36 cellular contexts compared by ENCODE assay signal in genomic region chr6:150969901-150970300, GRCh38.
"Had no signal": no experiment of that assay in that cellular context is flagged by ENCODE, and none has a peak within 500 bp of the region (broad histone marks: within the 10 kb centered on the region; RNA-seq: fewer than 3 reads in every experiment).

No MANE protein-coding gene starts in this region.

- ATAC-seq: activated CD4-positive, CD25-positive, alpha-beta regulatory T cell treated with anti-CD3 and anti-CD28 coated beads, Interleukin-2, amount 50 U/mL, for 24 hours; activated CD8-positive, alpha-beta memory T cell treated with anti-CD3 and anti-CD28 coated beads, Interleukin-2, amount 10 ng/mL, durations not matched to agents 7 days and 5 days; activated CD8-positive, alpha-beta T cell treated with anti-CD3 and anti-CD28 coated beads, Interleukin-2, amount 10 ng/mL, durations not matched to agents 7 days and 5 days; activated naive CD8-positive, alpha-beta T cell treated with anti-CD3 and anti-CD28 coated beads, Interleukin-2, amount 50 U/mL, for 24 hours; body of pancreas; effector memory CD8-positive, alpha-beta T cell; gastroesophageal sphincter; heart right ventricle; T-helper 17 cell had no signal

- H3K36me3 ChIP-seq: adrenal gland had no signal

- H3K79me2 ChIP-seq: hepatocyte had no signal

- H3K4me1 ChIP-seq: adrenal gland, body of pancreas, gastroesophageal sphincter, heart right ventricle had no signal

- H3K27ac Mint-ChIP-seq: activated B cell treated with CpG ODN at 0.5 μM for 24 hours; activated CD8-positive, alpha-beta memory T cell treated with anti-CD3 and anti-CD28 coated beads, Interleukin-2, amount 10 ng/mL, durations not matched to agents 7 days and 5 days; activated CD8-positive, alpha-beta T cell treated with anti-CD3 and anti-CD28 coated beads, Interleukin-2, amount 10 ng/mL, durations not matched to agents 7 days and 5 days; activated naive CD4-positive, alpha-beta T cell treated with anti-CD3 and anti-CD28 coated beads for 36 hours; activated naive CD4-positive, alpha-beta T cell treated with anti-CD3 and anti-CD28 coated beads, Interleukin-2, amount 50 U/mL, for 24 hours; activated naive CD8-positive, alpha-beta T cell treated with anti-CD3 and anti-CD28 coated beads for 36 hours; activated naive CD8-positive, alpha-beta T cell treated with anti-CD3 and anti-CD28 coated beads, Interleukin-2, amount 50 U/mL, for 24 hours; activated T-helper 1 cell treated with anti-CD3 and anti-CD28 coated beads, Interleukin-12 subunit alpha, Interleukin-12 subunit beta, Interleukin-2, Interleukin-4 antibody, amounts not matched to agents 30 ng/mL and 10 ng/mL and 1 ng/mL, durations not matched to agents 14 hours and 24 hours and 36 hours; activated T-helper 2 cell treated with anti-CD3 and anti-CD28 coated beads, Interferon-gamma antibody, Interleukin-2, Interleukin-4, amounts not matched to agents 10 μg/mL and 5 μg/mL and 100 μg/mL, durations not matched to agents 14 hours and 24 hours and 36 hours; effector memory CD8-positive, alpha-beta T cell; T-helper 17 cell; T-helper 2 cell treated with Interferon-gamma antibody and Interleukin-4, amounts not matched to agents 5 μg/mL and 100 μg/mL, for 36 hours had no signal

- H3K27ac ChIP-seq: adrenal gland, body of pancreas, gastroesophageal sphincter, heart right ventricle, hepatocyte had no signal

- H3K4me3 Mint-ChIP-seq: activated B cell treated with CpG ODN at 0.5 μM for 24 hours; activated CD8-positive, alpha-beta memory T cell treated with anti-CD3 and anti-CD28 coated beads, Interleukin-2, amount 10 ng/mL, durations not matched to agents 7 days and 5 days; activated CD8-positive, alpha-beta T cell treated with anti-CD3 and anti-CD28 coated beads, Interleukin-2, amount 10 ng/mL, durations not matched to agents 7 days and 5 days; activated naive CD4-positive, alpha-beta T cell treated with anti-CD3 and anti-CD28 coated beads for 36 hours; activated naive CD4-positive, alpha-beta T cell treated with anti-CD3 and anti-CD28 coated beads, Interleukin-2, amount 50 U/mL, for 24 hours; activated naive CD8-positive, alpha-beta T cell treated with anti-CD3 and anti-CD28 coated beads for 36 hours; activated naive CD8-positive, alpha-beta T cell treated with anti-CD3 and anti-CD28 coated beads, Interleukin-2, amount 50 U/mL, for 24 hours; activated T-helper 1 cell treated with anti-CD3 and anti-CD28 coated beads, Interleukin-12 subunit alpha, Interleukin-12 subunit beta, Interleukin-2, Interleukin-4 antibody, amounts not matched to agents 30 ng/mL and 10 ng/mL and 1 ng/mL, durations not matched to agents 14 hours and 24 hours and 36 hours; effector memory CD8-positive, alpha-beta T cell; T-helper 17 cell; T-helper 2 cell treated with Interferon-gamma antibody and Interleukin-4, amounts not matched to agents 5 μg/mL and 100 μg/mL, for 36 hours had no signal

- H3K27me3 Mint-ChIP-seq: activated B cell treated with CpG ODN at 0.5 μM for 24 hours; activated CD8-positive, alpha-beta memory T cell treated with anti-CD3 and anti-CD28 coated beads, Interleukin-2, amount 10 ng/mL, durations not matched to agents 7 days and 5 days; activated naive CD4-positive, alpha-beta T cell treated with anti-CD3 and anti-CD28 coated beads, Interleukin-2, amount 50 U/mL, for 24 hours; activated naive CD8-positive, alpha-beta T cell treated with anti-CD3 and anti-CD28 coated beads for 36 hours; activated naive CD8-positive, alpha-beta T cell treated with anti-CD3 and anti-CD28 coated beads, Interleukin-2, amount 50 U/mL, for 24 hours; effector memory CD8-positive, alpha-beta T cell; T-helper 17 cell had no signal

- H3K9me3 ChIP-seq: adrenal gland, body of pancreas, esophagus squamous epithelium, gastroesophageal sphincter had no signal

- H3K4me3 ChIP-seq: adrenal gland, body of pancreas, esophagus squamous epithelium, gastroesophageal sphincter, heart right ventricle, hepatocyte had no signal

- H3K9me3 Mint-ChIP-seq: activated B cell treated with CpG ODN at 0.5 μM for 24 hours; activated naive CD4-positive, alpha-beta T cell treated with anti-CD3 and anti-CD28 coated beads for 36 hours; activated naive CD4-positive, alpha-beta T cell treated with anti-CD3 and anti-CD28 coated beads, Interleukin-2, amount 50 U/mL, for 24 hours; activated naive CD8-positive, alpha-beta T cell treated with anti-CD3 and anti-CD28 coated beads for 36 hours; activated naive CD8-positive, alpha-beta T cell treated with anti-CD3 and anti-CD28 coated beads, Interleukin-2, amount 50 U/mL, for 24 hours; activated T-helper 1 cell treated with anti-CD3 and anti-CD28 coated beads, Interleukin-12 subunit alpha, Interleukin-12 subunit beta, Interleukin-2, Interleukin-4 antibody, amounts not matched to agents 30 ng/mL and 10 ng/mL and 1 ng/mL, durations not matched to agents 14 hours and 24 hours and 36 hours; activated T-helper 2 cell treated with anti-CD3 and anti-CD28 coated beads, Interferon-gamma antibody, Interleukin-2, Interleukin-4, amounts not matched to agents 10 μg/mL and 5 μg/mL and 100 μg/mL, durations not matched to agents 14 hours and 24 hours and 36 hours; effector memory CD8-positive, alpha-beta T cell; T-helper 2 cell treated with Interferon-gamma antibody and Interleukin-4, amounts not matched to agents 5 μg/mL and 100 μg/mL, for 36 hours had no signal

- H2AFZ ChIP-seq: hepatocyte had no signal

- DNase-seq: activated B cell treated with CpG ODN at 0.5 μM for 24 hours; activated CD4-positive, alpha-beta T cell treated with anti-CD3 and anti-CD28 coated beads for 48 hours; activated CD4-positive, alpha-beta T cell treated with anti-CD3 and anti-CD28 coated beads, Interleukin-2, amount 50 U/mL, for 1 hour; activated CD4-positive, alpha-beta T cell treated with anti-CD3 and anti-CD28 coated beads, Interleukin-2, amount 50 U/mL, for 48 hours; activated CD8-positive, alpha-beta memory T cell treated with anti-CD3 and anti-CD28 coated beads, Interleukin-2, amount 10 ng/mL, durations not matched to agents 7 days and 5 days; activated CD8-positive, alpha-beta memory T cell treated with anti-CD3 and anti-CD28 coated beads, Interleukin-2, amount 50 U/mL, for 4 hours; activated CD8-positive, alpha-beta T cell treated with anti-CD3 and anti-CD28 coated beads, Interleukin-2, amount 10 ng/mL, durations not matched to agents 7 days and 5 days; activated effector memory CD4-positive, alpha-beta T cell treated with anti-CD3 and anti-CD28 coated beads, Interleukin-2, amount 50 U/mL, for 16 hours; activated naive CD4-positive, alpha-beta T cell treated with anti-CD3 and anti-CD28 coated beads for 36 hours; activated naive CD8-positive, alpha-beta T cell treated with anti-CD3 and anti-CD28 coated beads for 36 hours; activated naive CD8-positive, alpha-beta T cell treated with anti-CD3 and anti-CD28 coated beads, Interleukin-2, amount 50 U/mL, for 24 hours; activated T-cell treated with anti-CD3 and anti-CD28 coated beads, Interleukin-2, amount 50 U/mL, for 1 hour; activated T-cell treated with anti-CD3 and anti-CD28 coated beads, Interleukin-2, amount 50 U/mL, for 48 hours; adrenal gland; amygdala; aorta; body of pancreas; caudate nucleus; cortex of kidney; dermis blood vessel endothelial cell; effector CD4-positive, alpha-beta T cell; effector memory CD8-positive, alpha-beta T cell; erythroblast; esophagus squamous epithelium; foreskin melanocyte; heart right ventricle; T-helper 17 cell; T1000 had no signal

- H3K4me1 Mint-ChIP-seq: activated CD8-positive, alpha-beta memory T cell treated with anti-CD3 and anti-CD28 coated beads, Interleukin-2, amount 10 ng/mL, durations not matched to agents 7 days and 5 days; activated naive CD4-positive, alpha-beta T cell treated with anti-CD3 and anti-CD28 coated beads, Interleukin-2, amount 50 U/mL, for 24 hours; activated naive CD8-positive, alpha-beta T cell treated with anti-CD3 and anti-CD28 coated beads for 36 hours; activated naive CD8-positive, alpha-beta T cell treated with anti-CD3 and anti-CD28 coated beads, Interleukin-2, amount 50 U/mL, for 24 hours had no signal

- H3K27me3 ChIP-seq: adrenal gland, body of pancreas, esophagus squamous epithelium, gastroesophageal sphincter, heart right ventricle, hepatocyte had no signal

- H3K4me2 ChIP-seq: hepatocyte had no signal

- FAIRE-seq: colon had no signal
